Comparison of ENCODE assay signal across 7 cellular contexts in genomic region chr10:27266025-27266424, GRCh38. TPM values are rescaled to one million over a fixed set of nuclear protein-coding genes. Genes with fewer than 3 reads are reported as not detected.
DNase-seq lines count a peak whose midpoint lies in the region; FAIRE-seq and TF ChIP-seq lines count a peak whose summit lies in the region.
"Not testable (repeated sequence)": the region's sequence is repeated elsewhere in the genome, so short reads cannot be mapped to it uniquely, and the experiment has no call there.

No MANE protein-coding gene starts in this region.

- DNase-seq in DMS53 (lab: John Stamatoyannopoulos, UW) (peak; percentile 52), left kidney (ENCODE audit: low read depth, low spot score) (peak; percentile 34), thyroid gland (peak; percentile 59 to 65)
- DNase-seq in H54 (ENCODE audit: insufficient read length, low spot score); astrocyte (ENCODE audit: low read depth); bronchial epithelial cell (ENCODE audit: low read depth): not testable (repeated sequence)

- not testable (repeated sequence) for H3K9me3 Mint-ChIP-seq in astrocyte (ENCODE audit: unreplicated experiment)

- not testable (repeated sequence) for H3K4me1 ChIP-seq in astrocyte (ENCODE audit: insufficient read depth, low read length); liver (ENCODE audit: control insufficient read depth in 4 of 4, insufficient read depth in 4 of 4, low read length in 3 of 4)
- peaks cover 15 to 20% of the 10 kb centered on the region in 2 donors for H3K4me1 ChIP-seq in thyroid gland

- not testable (repeated sequence) for TF ChIP-seq RAD21 in liver (IDR thresholded peaks at IDR 0.05)

- not testable (repeated sequence) for H3K27me3 ChIP-seq in astrocyte (ENCODE audit: insufficient read depth, low read length); bronchial epithelial cell (ENCODE audit: control insufficient read depth, insufficient read depth, low read length); liver (ENCODE audit: control insufficient read depth in 4 of 4, insufficient read depth in 4 of 4, low read length in 3 of 4); thyroid gland

- H3K27ac ChIP-seq in astrocyte (ENCODE audit: low read depth, low read length); liver (ENCODE audit: low read depth in 1 of 2, low read length in 2 of 2): not testable (repeated sequence)
- peak overlapping the region; percentile 69 to 89 (median 84) for H3K27ac ChIP-seq in thyroid gland

- not testable (repeated sequence) for H4K20me1 ChIP-seq in astrocyte (ENCODE audit: insufficient read depth, low read length)

- H3K36me3 ChIP-seq in astrocyte (ENCODE audit: insufficient read depth, low read length); bronchial epithelial cell (ENCODE audit: control insufficient read depth, insufficient read depth, low read length); liver (ENCODE audit: control insufficient read depth in 4 of 4, insufficient read depth in 3 of 4, low read depth in 1 of 4, low read length in 3 of 4); thyroid gland: not testable (repeated sequence)

- H3K79me2 ChIP-seq in astrocyte (ENCODE audit: insufficient read depth, low read length): not testable (repeated sequence)

- not testable (repeated sequence) for H3K9ac ChIP-seq in astrocyte (ENCODE audit: low read length); liver (ENCODE audit: low read depth in 1 of 2, low read length in 2 of 2)

- not testable (repeated sequence) for TF ChIP-seq POLR2A in H54 (IDR thresholded peaks at IDR 0.05; ENCODE audit: low read depth, low read length)
- peak in 1 of 2 donors; percentile 24 for TF ChIP-seq POLR2A in thyroid gland (IDR thresholded peaks at IDR 0.05)

- H3K27me3 Mint-ChIP-seq in astrocyte (ENCODE audit: low read depth, unreplicated experiment): not testable (repeated sequence)

- not testable (repeated sequence) for H3K9me3 ChIP-seq in astrocyte (ENCODE audit: insufficient read depth, low read depth, low read length); liver (ENCODE audit: control insufficient read depth in 4 of 4, low read length in 3 of 4); thyroid gland

- FAIRE-seq in H54 (lab: Jason Lieb, UNC) (peak; percentile 88), astrocyte (lab: Jason Lieb, UNC) (peak; percentile 17), bronchial epithelial cell (lab: Jason Lieb, UNC) (peak; percentile 68)

- not testable (repeated sequence) for H2AFZ ChIP-seq in astrocyte (ENCODE audit: low read depth, low read length)

- not testable (repeated sequence) for H3K4me3 ChIP-seq in astrocyte (ENCODE audit: insufficient read depth, low read depth, low read length); bronchial epithelial cell (ENCODE audit: low read depth, low read length); liver (ENCODE audit: low read depth in 1 of 3, low read length in 3 of 3); thyroid gland (replicated peaks in 1 of 3)

- H3K27ac Mint-ChIP-seq in astrocyte (ENCODE audit: unreplicated experiment): not testable (repeated sequence)

- not testable (repeated sequence) for H3K36me3 Mint-ChIP-seq in astrocyte (ENCODE audit: low read depth, unreplicated experiment)

- TF ChIP-seq CTCF in astrocyte (IDR thresholded peaks at IDR 0.05; ENCODE audit: insufficient read depth, low read depth, low read length); bronchial epithelial cell (IDR thresholded peaks at IDR 0.05; ENCODE audit: insufficient read depth, low read length, severe bottlenecking); liver (IDR thresholded peaks at IDR 0.05; ENCODE audit: low read depth, low read length, missing input control); thyroid gland (IDR thresholded peaks at IDR 0.05): not testable (repeated sequence)

- H3K4me1 Mint-ChIP-seq in astrocyte (ENCODE audit: low read depth, unreplicated experiment): not testable (repeated sequence)

- H3K4me2 ChIP-seq in astrocyte (ENCODE audit: low read length): not testable (repeated sequence)

- H3K4me3 Mint-ChIP-seq in astrocyte (ENCODE audit: unreplicated experiment): not testable (repeated sequence)

- 17% methylated on average over 3 of the region's 3 CpGs for WGBS in liver
- WGBS in thyroid gland, 2 donors: 20 to 22% methylated on average over 3 of the region's 3 CpGs

- intact Hi-C loops in thyroid gland (cut with DNase I): not testable (repeated sequence)

TF ChIP-seq in liver, 16 proteins besides CTCF, POLR2A, EP300 and RAD21:
- TF ChIP-seq RXRA (IDR thresholded peaks at IDR 0.05) (peak in 1 of 2 donors; percentile 70), JUND (IDR thresholded peaks at IDR 0.05) (peak in 1 of 2 donors; percentile 32), SP1 (IDR thresholded peaks at IDR 0.05) (peak; percentile 44), HNF4G (IDR thresholded peaks at IDR 0.05) (peak; percentile 45), HNF4A (conservative IDR thresholded peaks at IDR 0.05) (peak in 1 of 2 donors; percentile 67)

RNA-seq across cellular contexts. Expression of gene ACBD5, which starts 25.4 kb away (rescaled TPM):
- total RNA-seq in astrocyte (23.8 TPM in 2 replicates), bronchial epithelial cell (18.2 and 23.9 TPM in 2 replicates), liver (10 to 100 TPM; 12.6 to 39.7 TPM), thyroid gland (10 to 100 TPM; 36.5 to 43.5 (median 41.2) TPM)
- polyA plus RNA-seq in liver: 10 to 100 TPM; 16.9 to 17.3 TPM
